Comparison of ENCODE assay signal across 2 cellular contexts in the genomic region with DNA sequence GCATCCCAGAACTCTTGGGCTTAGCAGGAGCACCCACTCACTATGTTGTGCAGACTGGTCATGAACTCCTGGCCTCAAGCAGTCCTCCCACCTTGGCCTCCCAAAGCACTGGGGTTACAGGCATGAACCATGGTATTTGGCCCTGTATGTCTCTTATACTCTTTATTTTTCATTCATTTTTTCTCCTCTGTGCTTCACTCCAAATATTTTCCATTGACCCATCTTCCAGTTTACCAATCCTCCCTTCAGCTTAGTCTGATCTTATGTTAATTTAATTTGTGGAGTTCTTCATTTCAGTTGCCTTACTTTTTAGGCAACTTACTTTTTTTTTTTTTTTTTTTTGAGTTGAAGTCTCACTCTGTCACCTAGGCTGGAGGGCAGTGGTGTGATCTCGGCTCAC.
TF ChIP-seq lines count a peak whose summit lies in the region.

No MANE protein-coding gene starts in this region.

TF ChIP-seq in SK-N-SH, 30 proteins besides CTCF, POLR2A, EP300 and RAD21 (continued from another document):
- TF ChIP-seq, protein P1, sequence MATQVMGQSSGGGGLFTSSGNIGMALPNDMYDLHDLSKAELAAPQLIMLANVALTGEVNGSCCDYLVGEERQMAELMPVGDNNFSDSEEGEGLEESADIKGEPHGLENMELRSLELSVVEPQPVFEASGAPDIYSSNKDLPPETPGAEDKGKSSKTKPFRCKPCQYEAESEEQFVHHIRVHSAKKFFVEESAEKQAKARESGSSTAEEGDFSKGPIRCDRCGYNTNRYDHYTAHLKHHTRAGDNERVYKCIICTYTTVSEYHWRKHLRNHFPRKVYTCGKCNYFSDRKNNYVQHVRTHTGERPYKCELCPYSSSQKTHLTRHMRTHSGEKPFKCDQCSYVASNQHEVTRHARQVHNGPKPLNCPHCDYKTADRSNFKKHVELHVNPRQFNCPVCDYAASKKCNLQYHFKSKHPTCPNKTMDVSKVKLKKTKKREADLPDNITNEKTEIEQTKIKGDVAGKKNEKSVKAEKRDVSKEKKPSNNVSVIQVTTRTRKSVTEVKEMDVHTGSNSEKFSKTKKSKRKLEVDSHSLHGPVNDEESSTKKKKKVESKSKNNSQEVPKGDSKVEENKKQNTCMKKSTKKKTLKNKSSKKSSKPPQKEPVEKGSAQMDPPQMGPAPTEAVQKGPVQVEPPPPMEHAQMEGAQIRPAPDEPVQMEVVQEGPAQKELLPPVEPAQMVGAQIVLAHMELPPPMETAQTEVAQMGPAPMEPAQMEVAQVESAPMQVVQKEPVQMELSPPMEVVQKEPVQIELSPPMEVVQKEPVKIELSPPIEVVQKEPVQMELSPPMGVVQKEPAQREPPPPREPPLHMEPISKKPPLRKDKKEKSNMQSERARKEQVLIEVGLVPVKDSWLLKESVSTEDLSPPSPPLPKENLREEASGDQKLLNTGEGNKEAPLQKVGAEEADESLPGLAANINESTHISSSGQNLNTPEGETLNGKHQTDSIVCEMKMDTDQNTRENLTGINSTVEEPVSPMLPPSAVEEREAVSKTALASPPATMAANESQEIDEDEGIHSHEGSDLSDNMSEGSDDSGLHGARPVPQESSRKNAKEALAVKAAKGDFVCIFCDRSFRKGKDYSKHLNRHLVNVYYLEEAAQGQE (IDR thresholded peaks at IDR 0.05; ENCODE audit: low read depth, low read length) = no peak
- TF ChIP-seq TCF12 (IDR thresholded peaks at IDR 0.05) = no peak
- TF ChIP-seq, protein P2, sequence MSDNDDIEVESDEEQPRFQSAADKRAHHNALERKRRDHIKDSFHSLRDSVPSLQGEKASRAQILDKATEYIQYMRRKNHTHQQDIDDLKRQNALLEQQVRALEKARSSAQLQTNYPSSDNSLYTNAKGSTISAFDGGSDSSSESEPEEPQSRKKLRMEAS (IDR thresholded peaks at IDR 0.05; ENCODE audit: low read depth) = no peak
- TF ChIP-seq FOXM1 (IDR thresholded peaks at IDR 0.05; ENCODE audit: low read depth) = no peak
- TF ChIP-seq TAF1 (IDR thresholded peaks at IDR 0.05; ENCODE audit: borderline replicate concordance, low read depth, low read length) = no peak
- no peak for TF ChIP-seq RFX5 (IDR thresholded peaks at IDR 0.05; ENCODE audit: low read length)
- no peak for TF ChIP-seq ELF1 (IDR thresholded peaks at IDR 0.05)
- no peak for TF ChIP-seq GABPA (IDR thresholded peaks at IDR 0.05; ENCODE audit: low read depth)
- TF ChIP-seq, protein P3, sequence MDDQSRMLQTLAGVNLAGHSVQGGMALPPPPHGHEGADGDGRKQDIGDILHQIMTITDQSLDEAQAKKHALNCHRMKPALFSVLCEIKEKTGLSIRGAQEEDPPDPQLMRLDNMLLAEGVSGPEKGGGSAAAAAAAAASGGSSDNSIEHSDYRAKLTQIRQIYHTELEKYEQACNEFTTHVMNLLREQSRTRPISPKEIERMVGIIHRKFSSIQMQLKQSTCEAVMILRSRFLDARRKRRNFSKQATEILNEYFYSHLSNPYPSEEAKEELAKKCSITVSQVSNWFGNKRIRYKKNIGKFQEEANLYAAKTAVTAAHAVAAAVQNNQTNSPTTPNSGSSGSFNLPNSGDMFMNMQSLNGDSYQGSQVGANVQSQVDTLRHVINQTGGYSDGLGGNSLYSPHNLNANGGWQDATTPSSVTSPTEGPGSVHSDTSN (IDR thresholded peaks at IDR 0.05) = no peak
- TF ChIP-seq YY1 (IDR thresholded peaks at IDR 0.05; ENCODE audit: low read depth) = no peak
- no peak for TF ChIP-seq POLR2AphosphoS5 (IDR thresholded peaks at IDR 0.05; ENCODE audit: low read depth, low read length)

TF ChIP-seq in K562, 482 proteins besides CTCF, POLR2A, EP300 and RAD21 (continued from another document):
- TF ChIP-seq, protein P4, sequence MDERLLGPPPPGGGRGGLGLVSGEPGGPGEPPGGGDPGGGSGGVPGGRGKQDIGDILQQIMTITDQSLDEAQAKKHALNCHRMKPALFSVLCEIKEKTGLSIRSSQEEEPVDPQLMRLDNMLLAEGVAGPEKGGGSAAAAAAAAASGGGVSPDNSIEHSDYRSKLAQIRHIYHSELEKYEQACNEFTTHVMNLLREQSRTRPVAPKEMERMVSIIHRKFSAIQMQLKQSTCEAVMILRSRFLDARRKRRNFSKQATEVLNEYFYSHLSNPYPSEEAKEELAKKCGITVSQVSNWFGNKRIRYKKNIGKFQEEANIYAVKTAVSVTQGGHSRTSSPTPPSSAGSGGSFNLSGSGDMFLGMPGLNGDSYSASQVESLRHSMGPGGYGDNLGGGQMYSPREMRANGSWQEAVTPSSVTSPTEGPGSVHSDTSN (CRISPR knock-in tag; IDR thresholded peaks at IDR 0.05; ENCODE audit: low read depth) = no peak
- TF ChIP-seq, protein P4 (tag; conservative IDR thresholded peaks at IDR 0.05; ENCODE audit: low read depth) = no peak
- TF ChIP-seq, protein P5, sequence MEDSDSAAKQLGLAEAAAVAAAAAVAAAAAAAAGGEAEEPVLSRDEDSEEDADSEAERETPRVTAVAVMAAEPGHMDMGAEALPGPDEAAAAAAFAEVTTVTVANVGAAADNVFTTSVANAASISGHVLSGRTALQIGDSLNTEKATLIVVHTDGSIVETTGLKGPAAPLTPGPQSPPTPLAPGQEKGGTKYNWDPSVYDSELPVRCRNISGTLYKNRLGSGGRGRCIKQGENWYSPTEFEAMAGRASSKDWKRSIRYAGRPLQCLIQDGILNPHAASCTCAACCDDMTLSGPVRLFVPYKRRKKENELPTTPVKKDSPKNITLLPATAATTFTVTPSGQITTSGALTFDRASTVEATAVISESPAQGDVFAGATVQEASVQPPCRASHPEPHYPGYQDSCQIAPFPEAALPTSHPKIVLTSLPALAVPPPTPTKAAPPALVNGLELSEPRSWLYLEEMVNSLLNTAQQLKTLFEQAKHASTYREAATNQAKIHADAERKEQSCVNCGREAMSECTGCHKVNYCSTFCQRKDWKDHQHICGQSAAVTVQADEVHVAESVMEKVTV (CRISPR knock-in tag; IDR thresholded peaks at IDR 0.05) = no peak
TF ChIP-seq in K562: peak in this region for 3.
